8 cellular contexts compared by ENCODE assay signal in genomic region chr22:41448189-41448808, GRCh38. TPM values are rescaled to one million over a fixed set of nuclear protein-coding genes. Genes with fewer than 3 reads are reported as not detected.
DNase-seq lines count a peak whose midpoint lies in the region; ATAC-seq and TF ChIP-seq lines count a peak whose summit lies in the region.

No MANE protein-coding gene starts in this region.

- H3K9me3 ChIP-seq in SU-DHL-6 (ENCODE audit: insufficient read depth, low read length) (no peaks in the 10 kb centered on the region), ovary (no peaks in the 10 kb centered on the region), thyroid gland (no peaks in the 10 kb centered on the region)

- peak overlapping the region; percentile 96 for H3K4me3 ChIP-seq in GM06990 (replicated peaks; ENCODE audit: low read depth, low read length)
- H3K4me3 ChIP-seq in SU-DHL-6 (ENCODE audit: insufficient read depth, low read length, poor library complexity, severe bottlenecking), result peak overlapping the region; percentile 98
- H3K4me3 ChIP-seq in ovary, result peak overlapping the region; percentile 94
- H3K4me3 ChIP-seq in thyroid gland (replicated peaks in 1 of 3), result peak overlapping the region; percentile 88 to 99 (median 91)

- no peaks in the 10 kb centered on the region for H3K27me3 Mint-ChIP-seq in activated naive CD8-positive, alpha-beta T cell treated with anti-CD3 and anti-CD28 coated beads, Interleukin-2, amount 50 U/mL, for 24 hours

- TF ChIP-seq POLR2A in ovary (IDR thresholded peaks at IDR 0.05) (peak; percentile 73), thyroid gland (IDR thresholded peaks at IDR 0.05) (peak; percentile 93 to 98)

- intact Hi-C loops in Right ventricle myocardium superior (cut with DNase I) (no loop called here), ovary (cut with DNase I) (no loop called here), thyroid gland (cut with DNase I) (no loop called here)

- DNase-seq in GM06990 (ENCODE audit: extremely low read depth, insufficient read length) (peak; percentile 94), NCI-H1417 (lab: John Stamatoyannopoulos, UW) (peak; percentile 92 to 99 (median 93)), Right ventricle myocardium superior (peak; percentile 96), ovary (peak; percentile 91 to 94 (median 93)), thyroid gland (peak; percentile 96)
- peak; percentile 90 for DNase-seq in activated naive CD8-positive, alpha-beta T cell treated with anti-CD3 and anti-CD28 coated beads, Interleukin-2, amount 50 U/mL, for 24 hours

- H3K36me3 ChIP-seq in GM06990 (ENCODE audit: control insufficient read depth, insufficient read depth, low read length) (no peaks in the 10 kb centered on the region), SU-DHL-6 (ENCODE audit: low read length) (no peaks in the 10 kb centered on the region), ovary (no peaks in the 10 kb centered on the region), thyroid gland (no peaks in the 10 kb centered on the region)

- H3K4me3 Mint-ChIP-seq in activated naive CD8-positive, alpha-beta T cell treated with anti-CD3 and anti-CD28 coated beads, Interleukin-2, amount 50 U/mL, for 24 hours, result peak overlapping the region; percentile 96

- H3K9me2 ChIP-seq in SU-DHL-6 (replicated peaks; ENCODE audit: insufficient read depth, low read length), result no peaks in the 10 kb centered on the region

- H3K27ac ChIP-seq in SU-DHL-6 (ENCODE audit: low read depth, low read length) (peak overlapping the region; percentile 92), ovary (peak overlapping the region; percentile 96 to 98), thyroid gland (peak overlapping the region; percentile 99 to 100 (median 99))

- peak overlapping the region; percentile 92 for H3K9ac ChIP-seq in SU-DHL-6 (ENCODE audit: low read length)

- H3K4me1 Mint-ChIP-seq in activated naive CD8-positive, alpha-beta T cell treated with anti-CD3 and anti-CD28 coated beads, Interleukin-2, amount 50 U/mL, for 24 hours, result peaks cover 23% of the 10 kb centered on the region

- H3K4me2 ChIP-seq in SU-DHL-6 (ENCODE audit: low read depth, low read length, poor library complexity, severe bottlenecking), result peak overlapping the region; percentile 99

- peaks cover 32% of the 10 kb centered on the region for H3F3A ChIP-seq in SU-DHL-6 (ENCODE audit: insufficient read depth)

- H3K9me3 Mint-ChIP-seq in activated naive CD8-positive, alpha-beta T cell treated with anti-CD3 and anti-CD28 coated beads, Interleukin-2, amount 50 U/mL, for 24 hours, result no peaks in the 10 kb centered on the region

- TF ChIP-seq EP300 in ovary (IDR thresholded peaks at IDR 0.05), result peak; percentile 87

- WGBS in ovary, 3 donors, result 0% methylated on average over 28 of the region's 28 CpGs
- 0% methylated on average over 28 of the region's 28 CpGs for WGBS in thyroid gland, 2 donors

- peaks cover 33% of the 10 kb centered on the region for H3K79me2 ChIP-seq in SU-DHL-6 (ENCODE audit: insufficient read depth, low read length)

- TF ChIP-seq CTCF in GM06990 (IDR thresholded peaks at IDR 0.05; ENCODE audit: insufficient read depth, low read length, poor library complexity, severe bottlenecking) (no peak), SU-DHL-6 (IDR thresholded peaks at IDR 0.05; ENCODE audit: insufficient read depth, low read length, poor library complexity, severe bottlenecking) (no peak), ovary (IDR thresholded peaks at IDR 0.05) (no peak), thyroid gland (IDR thresholded peaks at IDR 0.05) (no peak)

- ATAC-seq in HG02678 (IDR thresholded peaks at IDR 0.05; ENCODE audit: unreplicated experiment) (peak; percentile 55), Right ventricle myocardium superior (ENCODE audit: poor library complexity) (peak; percentile 74)
- peak; percentile 80 for ATAC-seq in activated naive CD8-positive, alpha-beta T cell treated with anti-CD3 and anti-CD28 coated beads, Interleukin-2, amount 50 U/mL, for 24 hours

- peak overlapping the region; percentile 96 for H3K27ac Mint-ChIP-seq in activated naive CD8-positive, alpha-beta T cell treated with anti-CD3 and anti-CD28 coated beads, Interleukin-2, amount 50 U/mL, for 24 hours

- H3K4me1 ChIP-seq in ovary (ENCODE audit: insufficient read depth) (peaks cover 4% of the 10 kb centered on the region), thyroid gland (peaks cover 12 to 18% of the 10 kb centered on the region in 2 donors)

- no peaks in the 10 kb centered on the region for H4K20me1 ChIP-seq in SU-DHL-6 (ENCODE audit: low read depth, low read length)

- H2AFZ ChIP-seq in SU-DHL-6 (ENCODE audit: low read depth, low read length, severe bottlenecking), result peak overlapping the region; percentile 38

- H3K27me3 ChIP-seq in GM06990 (replicated peaks; ENCODE audit: control insufficient read depth, insufficient read depth, low read length), result no peaks in the 10 kb centered on the region
- H3K27me3 ChIP-seq in SU-DHL-6 (ENCODE audit: low read length), result no peaks in the 10 kb centered on the region
- no peaks in the 10 kb centered on the region for H3K27me3 ChIP-seq in ovary
- no peaks in the 10 kb centered on the region for H3K27me3 ChIP-seq in thyroid gland

- peaks cover 18% of the 10 kb centered on the region for H3K36me3 Mint-ChIP-seq in activated naive CD8-positive, alpha-beta T cell treated with anti-CD3 and anti-CD28 coated beads, Interleukin-2, amount 50 U/mL, for 24 hours (ENCODE audit: low read depth)

RNA-seq across cellular contexts. Expression of gene TOB2, which starts 1.7 kb away (rescaled TPM):
- total RNA-seq in Right ventricle myocardium superior (62.6 TPM), ovary (100 to 1,000 TPM in 1 of 7 donors, 10 to 100 TPM in 6; 24.0 to 110 (median 83.9) TPM), thyroid gland (100 to 1,000 TPM in 3 of 4 donors, 10 to 100 TPM in 1; 66.5 to 130 (median 115) TPM)
- 10 to 100 TPM; 22.8 to 40.3 TPM for polyA plus RNA-seq in ovary

RNA-seq across cellular contexts. Expression of gene PHF5A, which starts 20.2 kb away (rescaled TPM):
- total RNA-seq in Right ventricle myocardium superior (26.4 TPM), ovary (10 to 100 TPM; 27.3 to 44.2 (median 32.0) TPM), thyroid gland (10 to 100 TPM; 22.4 to 58.3 (median 39.4) TPM)
- polyA plus RNA-seq in ovary, result 10 to 100 TPM; 36.8 to 55.3 TPM

RNA-seq across cellular contexts. Expression of gene ACO2, which starts 20.6 kb away (rescaled TPM):
- total RNA-seq in Right ventricle myocardium superior (835 TPM), ovary (10 to 100 TPM; 20.6 to 58.3 (median 50.7) TPM), thyroid gland (100 to 1,000 TPM in 3 of 4 donors, 10 to 100 TPM in 1; 81.3 to 205 (median 135) TPM)
- polyA plus RNA-seq in ovary, result 10 to 100 TPM; 32.3 to 99.1 TPM

Comparison
In these comparisons a context has a peak if more than half of its experiments do, and no peak if none do; other contexts are left out.
1. Peak in every context shown above with its lines: DNase-seq, ATAC-seq, H3K4me3 ChIP-seq and H3K27ac ChIP-seq.